25 cellular contexts compared by ENCODE assay signal in the genomic region with DNA sequence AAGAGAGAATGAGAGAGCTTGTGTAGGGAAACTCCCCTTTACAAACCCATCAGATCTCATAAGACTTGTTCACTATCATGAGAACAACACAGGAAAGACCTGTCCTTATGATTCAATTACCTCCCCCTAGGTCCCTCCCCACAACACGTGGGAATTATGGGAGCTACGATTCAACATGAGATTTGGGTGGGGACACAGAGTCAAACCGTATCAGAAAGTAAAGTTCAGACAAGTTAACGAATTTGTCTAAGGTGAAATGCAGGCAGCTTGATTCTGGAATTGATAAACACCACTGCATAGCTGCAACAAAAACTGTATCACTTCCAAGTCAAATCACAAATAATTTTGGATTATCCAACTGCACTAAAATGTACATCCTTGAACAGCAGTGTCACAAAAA. TPM values are rescaled to one million over a fixed set of nuclear protein-coding genes. Genes with fewer than 3 reads are reported as not detected.
DNase-seq lines count a peak whose midpoint lies in the region; ATAC-seq and TF ChIP-seq lines count a peak whose summit lies in the region.
"Had no signal": no experiment of that assay in that cellular context is flagged by ENCODE, and none has a peak within 500 bp of the region (broad histone marks: within the 10 kb centered on the region; RNA-seq: fewer than 3 reads in every experiment).

No MANE protein-coding gene starts in this region.

- no peaks in the 10 kb centered on the region for H3K9me3 Mint-ChIP-seq in memory B cell
- H3K9me3 Mint-ChIP-seq: dendritic cell treated with granulocyte-macrophage colony-stimulating factor and Interleukin-4, amounts not matched to agents 40 ng/mL and 50 ng/mL, for 4 days had no signal

- 89 to 93% (median 92%) methylated on average over 4 of the region's 4 CpGs for WGBS in heart left ventricle, 4 donors
- 33 to 60% (median 57%) methylated on average over 4 of the region's 4 CpGs for WGBS in stomach, 5 donors

- intact Hi-C loops in heart left ventricle (cut with DNase I) (loop anchor here in 1 of 10 donors (5.0 kb wide), 1 partner anchor 38 kb away; no protein-coding TSS in a partner anchor), stomach (cut with DNase I; ENCODE audit: low total_unique reads) (no loop called here)

- no peak for TF ChIP-seq POLR2A in heart left ventricle (IDR thresholded peaks at IDR 0.05)
- TF ChIP-seq POLR2A in stomach (IDR thresholded peaks at IDR 0.05), result no peak

- TF ChIP-seq CTCF in cardiac muscle cell (IDR thresholded peaks at IDR 0.05; ENCODE audit: low read depth, low read length) (no peak), heart left ventricle (IDR thresholded peaks at IDR 0.05) (no peak), VCaP (conservative IDR thresholded peaks at IDR 0.05) (no peak), stomach (IDR thresholded peaks at IDR 0.05) (no peak)

- H3K36me3 ChIP-seq in cardiac muscle cell, result no peaks in the 10 kb centered on the region
- peaks cover 0 to 7% (median 0%) of the 10 kb centered on the region in 9 donors for H3K36me3 ChIP-seq in heart left ventricle
- no peaks in the 10 kb centered on the region for H3K36me3 ChIP-seq in stomach
- H3K36me3 ChIP-seq: esophagus squamous epithelium, right atrium auricular region had no signal

- no peak for TF ChIP-seq EP300 in stomach (IDR thresholded peaks at IDR 0.05)

- H3K4me3 ChIP-seq in cardiac muscle cell (no peak overlapping the region), heart left ventricle (no peak overlapping the region), stomach (no peak overlapping the region)
- H3K4me3 ChIP-seq: esophagus squamous epithelium, right atrium auricular region had no signal

- H3K27me3 ChIP-seq in cardiac muscle cell (no peaks in the 10 kb centered on the region), heart left ventricle (no peaks in the 10 kb centered on the region), stomach (no peaks in the 10 kb centered on the region)
- H3K27me3 ChIP-seq: esophagus squamous epithelium, right atrium auricular region had no signal

- H3K27ac Mint-ChIP-seq in memory B cell, result peak overlapping the region; percentile 62
- H3K27ac Mint-ChIP-seq: activated naive CD8-positive, alpha-beta T cell treated with anti-CD3 and anti-CD28 coated beads, Interleukin-2, amount 10 ng/mL, durations not matched to agents 7 days and 5 days; dendritic cell treated with granulocyte-macrophage colony-stimulating factor and Interleukin-4, amounts not matched to agents 40 ng/mL and 50 ng/mL, for 4 days had no signal

- H3K27ac ChIP-seq in cardiac muscle cell (peak overlapping the region; percentile 80), heart left ventricle (peak overlapping the region in 1 of 12 donors; percentile 16), VCaP (peak overlapping the region; percentile 88), stomach (peak overlapping the region; percentile 45 to 67 (median 61))
- H3K27ac ChIP-seq: C4-2B, right atrium auricular region had no signal

- H3K36me3 Mint-ChIP-seq in memory B cell, result peaks cover 4% of the 10 kb centered on the region

- H3K9me3 ChIP-seq in cardiac muscle cell (ENCODE audit: low read depth) (no peaks in the 10 kb centered on the region), heart left ventricle (peaks cover 0 to 6% (median 0%) of the 10 kb centered on the region in 12 donors), stomach (no peaks in the 10 kb centered on the region)
- H3K9me3 ChIP-seq: esophagus squamous epithelium, right atrium auricular region, SK-N-SH had no signal

- peaks cover 15% of the 10 kb centered on the region for H3K4me1 ChIP-seq in cardiac muscle cell (ENCODE audit: low read depth)
- peaks cover 6 to 64% (median 41%) of the 10 kb centered on the region in 12 donors for H3K4me1 ChIP-seq in heart left ventricle
- H3K4me1 ChIP-seq in stomach, result peaks cover 55 to 82% (median 65%) of the 10 kb centered on the region in 4 donors

- H3K4me3 Mint-ChIP-seq in memory B cell, result no peak overlapping the region
- H3K4me3 Mint-ChIP-seq: activated naive CD8-positive, alpha-beta T cell treated with anti-CD3 and anti-CD28 coated beads, Interleukin-2, amount 10 ng/mL, durations not matched to agents 7 days and 5 days; dendritic cell treated with granulocyte-macrophage colony-stimulating factor and Interleukin-4, amounts not matched to agents 40 ng/mL and 50 ng/mL, for 4 days; nephron had no signal

- ATAC-seq in heart left ventricle, result no peak
- no peak for ATAC-seq in memory B cell (ENCODE audit: low read depth)

- DNase-seq in cardiac muscle cell (ENCODE audit: low read depth in 1 of 2, low spot score in 1 of 2), result no peak
- DNase-seq in heart left ventricle, result no peak
- DNase-seq in memory B cell (ENCODE audit: low spot score in 2 of 2), result no peak
- DNase-seq in stomach, result no peak
- DNase-seq in DMS 273 (lab: John Stamatoyannopoulos, UW; ENCODE audit: unreplicated experiment), result no peak
- DNase-seq in stimulated activated CD8-positive, alpha-beta memory T cell treated with anti-CD3 and anti-CD28 coated beads, Interleukin-4, amount 100 ng/mL, for 48 hours, result no peak
- no peak for DNase-seq in amygdala (lab: John Stamatoyannopoulos, UW)
- DNase-seq: activated CD8-positive, alpha-beta memory T cell treated with anti-CD3 and anti-CD28 coated beads, Interleukin-2, amount 50 U/mL, for 48 hours; activated naive CD8-positive, alpha-beta T cell treated with anti-CD3 and anti-CD28 coated beads, Interleukin-2, amount 10 ng/mL, durations not matched to agents 7 days and 5 days; central memory CD4-positive, alpha-beta T cell; esophagus squamous epithelium; foreskin melanocyte; hypothalamus; left ventricle myocardium superior; NCI-H1092 treated with DMSO at 0.1 percent for 48 hours; NCI-H187; NCI-H2171 treated with DMSO at 0.1 percent for 48 hours; NCI-H524; SK-N-SH; stimulated activated CD4-positive, alpha-beta T cell treated with anti-CD3 and anti-CD28 coated beads, Interleukin-2, amount 100 ng/mL, for 48 hours had no signal

- peaks cover 44% of the 10 kb centered on the region for H3K4me1 Mint-ChIP-seq in memory B cell

- H3K27me3 Mint-ChIP-seq in memory B cell, result no peaks in the 10 kb centered on the region
- H3K27me3 Mint-ChIP-seq: activated naive CD8-positive, alpha-beta T cell treated with anti-CD3 and anti-CD28 coated beads, Interleukin-2, amount 10 ng/mL, durations not matched to agents 7 days and 5 days; dendritic cell treated with granulocyte-macrophage colony-stimulating factor and Interleukin-4, amounts not matched to agents 40 ng/mL and 50 ng/mL, for 4 days had no signal

RNA-seq across cellular contexts. Expression of a gene that starts 47.4 kb away (rescaled TPM):
- total RNA-seq in cardiac muscle cell (51.7 and 74.8 TPM in 2 replicates), heart left ventricle (100 to 1,000 TPM; 102 to 161 (median 113) TPM), stomach (100 to 1,000 TPM in 3 of 5 donors, 10 to 100 TPM in 2; 37.4 to 126 (median 100) TPM)
- polyA plus RNA-seq in cardiac muscle cell (43.8 and 64.2 TPM in 2 replicates), heart left ventricle (10 to 100 TPM; 24.4 to 35.3 TPM), stomach (10 to 100 TPM; 12.5 to 38.5 (median 23.0) TPM)
